In genomic region chr6:157896931-157897330, GRCh38 we compare ENCODE assay signal across 21 cellular contexts.
"Had no signal": no experiment of that assay in that cellular context is flagged by ENCODE, and none has a peak within 500 bp of the region (broad histone marks: within the 10 kb centered on the region; RNA-seq: fewer than 3 reads in every experiment).

No MANE protein-coding gene starts in this region.

- H3K4me3 ChIP-seq: colonic mucosa, heart left ventricle, mucosa of descending colon, psoas muscle, right lobe of liver, skin epidermis, stomach, thyroid gland had no signal

- H3K4me1 ChIP-seq: colonic mucosa, psoas muscle, right lobe of liver, thyroid gland had no signal

- H3K27me3 Mint-ChIP-seq: type B pancreatic cell had no signal

- H3K27ac ChIP-seq: colonic mucosa, heart left ventricle, neutrophil, psoas muscle, right lobe of liver, skin epidermis, stomach, thyroid gland had no signal

- H3K4me3 Mint-ChIP-seq: endodermal cell, type B pancreatic cell had no signal

- ATAC-seq: left lobe of liver, mucosa of descending colon, psoas muscle, right lobe of liver had no signal

- DNase-seq: colonic mucosa; dermis blood vessel endothelial cell; effector CD4-positive, alpha-beta T cell; endodermal cell; foreskin melanocyte; heart left ventricle; hypothalamus; kidney glomerular epithelial cell; mucosa of descending colon; psoas muscle; retina; right lobe of liver; stimulated activated CD4-positive, alpha-beta T cell treated with anti-CD3 and anti-CD28 coated beads, Interleukin-2, amount 100 ng/mL, for 24 hours; stimulated activated CD4-positive, alpha-beta T cell treated with anti-CD3 and anti-CD28 coated beads, Interleukin-4, amount 100 ng/mL, for 4 hours; stimulated activated naive CD4-positive, alpha-beta T cell; stomach; thyroid gland had no signal

- H3K27me3 ChIP-seq: colonic mucosa, heart left ventricle, neutrophil, right lobe of liver, stomach, thyroid gland had no signal

- H3K36me3 ChIP-seq: colonic mucosa, neutrophil had no signal

- H3K27ac Mint-ChIP-seq: endodermal cell, type B pancreatic cell had no signal

- H3K9me3 ChIP-seq: colonic mucosa, heart left ventricle, mucosa of descending colon, neutrophil, psoas muscle, right lobe of liver, stomach, thyroid gland had no signal

- H3K9me3 Mint-ChIP-seq: type B pancreatic cell had no signal
